In the genomic region with DNA sequence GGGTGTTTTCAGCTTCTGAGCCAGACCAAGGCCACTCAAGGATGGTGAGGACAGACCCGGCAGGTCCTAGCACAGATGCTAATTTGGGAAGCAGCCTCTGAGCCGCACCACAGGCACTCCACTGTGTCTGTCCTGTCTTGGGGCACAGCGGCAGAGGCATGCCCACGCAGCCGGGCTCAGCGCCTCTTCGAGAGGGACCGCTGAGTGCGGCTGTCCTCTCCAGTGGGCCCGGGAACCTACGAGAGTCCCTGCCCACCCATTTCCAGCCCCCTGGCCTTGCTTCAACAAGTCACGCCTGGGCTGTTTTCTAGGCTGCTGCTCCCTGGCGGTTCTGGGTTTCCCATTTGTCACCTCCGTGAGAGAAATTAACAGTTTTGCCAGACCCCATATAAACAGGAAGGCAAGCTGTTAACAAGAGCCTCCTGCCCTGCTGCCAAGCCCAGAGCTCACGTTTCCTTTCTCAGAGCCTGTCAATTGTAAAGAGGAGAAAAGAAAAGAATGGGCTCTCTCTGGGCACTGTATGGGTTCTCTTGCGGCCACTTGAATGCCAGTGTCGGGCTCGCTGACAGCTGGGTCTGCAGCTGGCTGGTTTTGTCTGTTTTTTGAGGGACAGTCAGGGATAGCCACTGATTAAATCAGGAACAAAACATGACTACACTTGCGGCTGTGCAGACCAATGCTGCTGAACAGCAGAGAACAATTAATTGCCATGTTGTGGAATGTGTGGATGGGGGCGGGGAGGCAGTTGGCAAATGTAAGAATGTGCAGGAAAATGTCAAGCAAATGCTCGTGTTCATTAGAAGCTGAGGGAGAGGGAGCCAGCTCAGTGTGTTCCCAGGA, we compare ENCODE assay signal across 8 cellular contexts. TPM values are rescaled to one million over a fixed set of nuclear protein-coding genes. Genes with fewer than 3 reads are reported as not detected.
DNase-seq lines count a peak whose midpoint lies in the region; ATAC-seq lines count a peak whose summit lies in the region.

No MANE protein-coding gene starts in this region.

- ATAC-seq in GM21786 (IDR thresholded peaks at IDR 0.05; ENCODE audit: unreplicated experiment) = peak; percentile 45
- peak; percentile 28 to 43 for ATAC-seq in left cardiac atrium
- no peak for ATAC-seq in GM18858 (IDR thresholded peaks at IDR 0.05; ENCODE audit: unreplicated experiment)
- no peak for ATAC-seq in HG02852 (IDR thresholded peaks at IDR 0.05; ENCODE audit: unreplicated experiment)

- DNase-seq in SK-N-DZ (ENCODE audit: low spot score) (peak; percentile 35), left cardiac atrium (no peak), renal cortical epithelial cell (ENCODE audit: low read depth) (peak; percentile 80), HPDE6-E6E7 (ENCODE audit: extremely low spot score) (no peak), SHP77 (lab: John Stamatoyannopoulos, UW) (no peak)

- intact Hi-C loops in left cardiac atrium (cut with DNase I) = no loop called here

RNA-seq across cellular contexts. Expression of gene TMEM17, which starts 30.6 kb away (rescaled TPM):
- 2.4 and 3.5 TPM in 2 replicates for polyA plus RNA-seq in SK-N-DZ (2014; cell fraction: cytosol; rRNA removed)
- 1.1 and 4.4 TPM in 2 replicates for polyA plus RNA-seq in SK-N-DZ (2014; cell fraction: nucleus; rRNA removed)
- 1 to 10 TPM; 1.3 TPM for total RNA-seq in left cardiac atrium
- total RNA-seq in renal cortical epithelial cell = 2.4 and 5.0 TPM in 2 replicates

Comparison
In these comparisons a context has a peak if more than half of its experiments do, and no peak if none do; other contexts are left out.
1. ATAC-seq: peak in GM21786 (single experiment) and left cardiac atrium (2 of 2); none in GM18858 (single experiment) and HG02852 (single experiment).
2. DNase-seq: peak in SK-N-DZ (single experiment) and renal cortical epithelial cell (single experiment); none in left cardiac atrium (single experiment), HPDE6-E6E7 (single experiment) and SHP77 (0 of 2).